20 cellular contexts compared by ENCODE assay signal in the genomic region with DNA sequence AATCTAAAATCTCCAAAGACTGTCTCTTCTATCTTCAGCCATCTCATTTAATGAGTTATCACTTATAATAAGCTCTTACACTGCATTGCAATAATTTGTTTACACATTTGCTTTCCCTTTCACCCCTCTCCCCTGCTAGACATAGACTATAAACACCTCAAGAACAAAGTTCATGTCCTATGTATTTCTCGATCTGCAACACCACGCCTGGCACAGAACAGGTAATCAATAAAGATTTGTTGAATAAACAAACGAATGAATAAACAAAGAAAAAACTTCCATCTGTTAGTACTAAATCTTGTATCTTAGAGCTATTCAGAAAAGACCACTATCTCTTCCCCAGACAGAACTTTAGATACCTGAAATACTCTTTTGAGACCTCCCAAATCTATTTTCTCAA.
"Had no signal": no experiment of that assay in that cellular context is flagged by ENCODE, and none has a peak within 500 bp of the region (broad histone marks: within the 10 kb centered on the region; RNA-seq: fewer than 3 reads in every experiment).

No MANE protein-coding gene starts in this region.

- H3K27ac ChIP-seq: brain microvascular endothelial cell, cardiac muscle cell, KMS-11 had no signal

- ATAC-seq: activated T-cell treated with anti-CD3 and anti-CD28 coated beads, Interleukin-2, amount 50 U/mL, for 4 hours; T-helper 17 cell; WTC11 had no signal

- H3K9me3 Mint-ChIP-seq: activated naive CD8-positive, alpha-beta T cell treated with anti-CD3 and anti-CD28 coated beads for 36 hours; activated T-cell treated with anti-CD3 and anti-CD28 coated beads, Interleukin-2, amount 50 U/mL, for 4 hours had no signal

- H3K9me3 ChIP-seq: MG63 had no signal

- H3K4me3 Mint-ChIP-seq: activated CD4-positive, alpha-beta T cell treated with anti-CD3 and anti-CD28 coated beads, Interleukin-2, amount 10 ng/mL, durations not matched to agents 24 days and 14 days; activated naive CD4-positive, alpha-beta T cell treated with anti-CD3 and anti-CD28 coated beads, Interleukin-2, amount 10 ng/mL, durations not matched to agents 7 days and 5 days; activated naive CD8-positive, alpha-beta T cell treated with anti-CD3 and anti-CD28 coated beads for 36 hours; activated T-cell treated with anti-CD3 and anti-CD28 coated beads, Interleukin-2, amount 50 U/mL, for 4 hours; T-helper 17 cell; WTC11 had no signal

- H3K36me3 ChIP-seq: brain microvascular endothelial cell, cardiac muscle cell, MG63 had no signal

- H3K27me3 Mint-ChIP-seq: activated CD4-positive, alpha-beta T cell treated with anti-CD3 and anti-CD28 coated beads, Interleukin-2, amount 10 ng/mL, durations not matched to agents 24 days and 14 days; activated naive CD4-positive, alpha-beta T cell treated with anti-CD3 and anti-CD28 coated beads, Interleukin-2, amount 10 ng/mL, durations not matched to agents 7 days and 5 days; activated naive CD8-positive, alpha-beta T cell treated with anti-CD3 and anti-CD28 coated beads for 36 hours; T-helper 17 cell had no signal

- DNase-seq: activated CD4-positive, alpha-beta T cell treated with anti-CD3 and anti-CD28 coated beads, Interleukin-2, amount 10 ng/mL, durations not matched to agents 24 days and 14 days; activated CD4-positive, alpha-beta T cell treated with anti-CD3 and anti-CD28 coated beads, Interleukin-2, amount 50 U/mL, for 48 hours; activated CD4-positive, CD25-positive, alpha-beta regulatory T cell treated with anti-CD3 and anti-CD28 coated beads, Interleukin-2, amount 50 U/mL, for 72 hours; activated gamma-delta T cell treated with Interleukin-2 at 50 U/mL for 16 hours; activated naive CD4-positive, alpha-beta T cell treated with anti-CD3 and anti-CD28 coated beads, Interleukin-2, amount 10 ng/mL, durations not matched to agents 7 days and 5 days; activated naive CD8-positive, alpha-beta T cell treated with anti-CD3 and anti-CD28 coated beads for 36 hours; activated T-cell treated with anti-CD3 and anti-CD28 coated beads, Interleukin-2, amount 50 U/mL, for 4 hours; brain microvascular endothelial cell; MG63; NCI-H1417 treated with DMSO at 0.1 percent for 48 hours; NCI-H1694; NCI-H2029; NCI-H226; NCI-H82; SIG-M5; T-helper 17 cell; T-helper 9 cell had no signal

- H3K27me3 ChIP-seq: brain microvascular endothelial cell, cardiac muscle cell, MG63 had no signal

- H3K4me2 ChIP-seq: KMS-11 had no signal

- H3K4me3 ChIP-seq: cardiac muscle cell, MG63 had no signal

- H3K27ac Mint-ChIP-seq: activated CD4-positive, alpha-beta T cell treated with anti-CD3 and anti-CD28 coated beads, Interleukin-2, amount 10 ng/mL, durations not matched to agents 24 days and 14 days; activated naive CD4-positive, alpha-beta T cell treated with anti-CD3 and anti-CD28 coated beads, Interleukin-2, amount 10 ng/mL, durations not matched to agents 7 days and 5 days; activated naive CD8-positive, alpha-beta T cell treated with anti-CD3 and anti-CD28 coated beads for 36 hours; T-helper 17 cell; WTC11 had no signal
